1 cellular context compared by ENCODE assay signal in the genomic region with DNA sequence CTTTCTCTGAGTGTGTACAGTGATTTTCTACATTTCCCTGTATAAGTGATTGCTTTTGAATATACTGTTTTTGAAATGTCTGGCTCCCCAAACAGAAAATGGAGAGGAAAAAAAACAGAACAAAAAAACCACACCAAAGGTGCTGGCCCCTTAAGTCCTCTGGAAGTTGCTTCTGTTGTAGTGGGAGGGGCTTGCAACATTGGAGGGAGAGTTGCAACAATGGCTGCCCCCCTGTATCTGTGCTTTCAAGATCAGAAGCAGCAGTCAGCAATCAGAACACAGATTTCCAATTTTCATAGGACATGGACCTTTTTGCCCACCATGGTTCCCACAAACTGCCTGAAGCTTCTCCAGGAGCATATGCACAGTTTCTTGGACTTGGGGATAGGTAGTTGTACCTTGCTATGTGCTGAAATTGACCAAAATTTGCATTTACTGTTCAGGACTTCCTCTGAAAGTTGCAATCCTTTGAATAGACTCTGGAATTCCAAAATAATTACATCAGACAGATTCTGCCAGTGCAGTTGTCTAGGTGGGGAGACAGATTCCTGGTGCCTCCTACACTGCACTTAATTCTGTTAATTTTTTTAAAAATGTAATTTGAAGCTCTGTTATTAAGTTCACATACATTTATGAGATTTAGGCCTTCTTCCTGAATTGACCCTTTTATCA.
A peak's percentile ranks its signal among the peaks of the same experiment; 100 is the strongest.
TF ChIP-seq lines count a peak whose summit lies in the region.

No MANE protein-coding gene starts in this region.

TF ChIP-seq in IMR-90, 13 proteins besides CTCF, POLR2A, EP300 and RAD21:
- TF ChIP-seq, protein P1, sequence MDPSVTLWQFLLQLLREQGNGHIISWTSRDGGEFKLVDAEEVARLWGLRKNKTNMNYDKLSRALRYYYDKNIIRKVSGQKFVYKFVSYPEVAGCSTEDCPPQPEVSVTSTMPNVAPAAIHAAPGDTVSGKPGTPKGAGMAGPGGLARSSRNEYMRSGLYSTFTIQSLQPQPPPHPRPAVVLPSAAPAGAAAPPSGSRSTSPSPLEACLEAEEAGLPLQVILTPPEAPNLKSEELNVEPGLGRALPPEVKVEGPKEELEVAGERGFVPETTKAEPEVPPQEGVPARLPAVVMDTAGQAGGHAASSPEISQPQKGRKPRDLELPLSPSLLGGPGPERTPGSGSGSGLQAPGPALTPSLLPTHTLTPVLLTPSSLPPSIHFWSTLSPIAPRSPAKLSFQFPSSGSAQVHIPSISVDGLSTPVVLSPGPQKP (IDR thresholded peaks at IDR 0.05; ENCODE audit: borderline replicate concordance, low read depth, low read length): no peak
- TF ChIP-seq, protein P2, sequence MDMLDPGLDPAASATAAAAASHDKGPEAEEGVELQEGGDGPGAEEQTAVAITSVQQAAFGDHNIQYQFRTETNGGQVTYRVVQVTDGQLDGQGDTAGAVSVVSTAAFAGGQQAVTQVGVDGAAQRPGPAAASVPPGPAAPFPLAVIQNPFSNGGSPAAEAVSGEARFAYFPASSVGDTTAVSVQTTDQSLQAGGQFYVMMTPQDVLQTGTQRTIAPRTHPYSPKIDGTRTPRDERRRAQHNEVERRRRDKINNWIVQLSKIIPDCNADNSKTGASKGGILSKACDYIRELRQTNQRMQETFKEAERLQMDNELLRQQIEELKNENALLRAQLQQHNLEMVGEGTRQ (IDR thresholded peaks at IDR 0.05; ENCODE audit: low read depth, low read length): no peak
- TF ChIP-seq NFE2L2 (IDR thresholded peaks at IDR 0.05; ENCODE audit: low read depth, low read length): no peak
- peak; percentile 26; the same call in 1 of the 2 replicates for TF ChIP-seq CEBPB (IDR thresholded peaks at IDR 0.05; ENCODE audit: low read depth, low read length)
- no peak for TF ChIP-seq SMC3 (IDR thresholded peaks at IDR 0.05; ENCODE audit: low read depth, low read length)
- no peak for TF ChIP-seq BHLHE40 (IDR thresholded peaks at IDR 0.05; ENCODE audit: low read depth, low read length)
- TF ChIP-seq FOS (IDR thresholded peaks at IDR 0.05; ENCODE audit: low read depth, low read length): no peak
- no peak for TF ChIP-seq MAZ (IDR thresholded peaks at IDR 0.05; ENCODE audit: borderline replicate concordance, low read depth, low read length)
